ENCODE assay signal across 12 cellular contexts in genomic region chr9:34995288-34996060, GRCh38. TPM values are rescaled to one million over a fixed set of nuclear protein-coding genes. Genes with fewer than 3 reads are reported as not detected.
DNase-seq lines count a peak whose midpoint lies in the region; ATAC-seq and TF ChIP-seq lines count a peak whose summit lies in the region.
"Had no signal": no experiment of that assay in that cellular context is flagged by ENCODE, and none has a peak within 500 bp of the region (broad histone marks: within the 10 kb centered on the region; RNA-seq: fewer than 3 reads in every experiment).

No MANE protein-coding gene starts in this region.

- H3K4me3 ChIP-seq in dorsolateral prefrontal cortex (no peak overlapping the region), right lobe of liver (no peak overlapping the region), thyroid gland (replicated peaks in 1 of 3) (no peak overlapping the region)

- H3K36me3 ChIP-seq in right lobe of liver: no peaks in the 10 kb centered on the region
- peaks cover 0 to 12% of the 10 kb centered on the region in 2 donors for H3K36me3 ChIP-seq in thyroid gland

- 50% methylated on average over 6 of the region's 7 CpGs for WGBS in right lobe of liver (ENCODE audit: insufficient coverage, low coverage, low lambda C conversion rate, missing lambda C conversion rate)
- WGBS in thyroid gland, 2 donors: 66 to 71% methylated on average over 7 of the region's 7 CpGs

- TF ChIP-seq CTCF in dorsolateral prefrontal cortex (IDR thresholded peaks at IDR 0.05 in 54 of 56, conservative IDR thresholded peaks at IDR 0.05 in 2 of 56; ENCODE audit: low read depth in 1 of 56, partially characterized antibody in 56 of 56) (no peak), right lobe of liver (IDR thresholded peaks at IDR 0.05) (no peak), thyroid gland (IDR thresholded peaks at IDR 0.05) (no peak)

- intact Hi-C loops in dorsolateral prefrontal cortex (cut with DNase I) (loop anchor here (2.0 to 10.0 kb wide), 2 partner anchors 79 to 235 kb away; partner anchors contain the start of genes FANCG (in 1 of the 2) and VCP (in 1 of the 2)), right lobe of liver (cut with DNase I) (no loop called here), thyroid gland (cut with DNase I) (no loop called here)

- H3K4me1 ChIP-seq in right lobe of liver: peaks cover 0 to 21% (median 9%) of the 10 kb centered on the region in 4 donors
- H3K4me1 ChIP-seq in thyroid gland: peaks cover 15 to 54% of the 10 kb centered on the region in 2 donors

- TF ChIP-seq POLR2A in right lobe of liver (IDR thresholded peaks at IDR 0.05) (no peak), thyroid gland (IDR thresholded peaks at IDR 0.05) (no peak)

- ATAC-seq in right lobe of liver: peak; percentile 4 to 9 (median 6)
- ATAC-seq: activated T-cell treated with anti-CD3 and anti-CD28 coated beads, Interleukin-2, amount 50 U/mL, for 72 hours had no signal

- H3K27me3 ChIP-seq in dorsolateral prefrontal cortex: no peaks in the 10 kb centered on the region
- no peaks in the 10 kb centered on the region for H3K27me3 ChIP-seq in right lobe of liver
- no peaks in the 10 kb centered on the region for H3K27me3 ChIP-seq in thyroid gland

- DNase-seq in NCI-H82 (lab: John Stamatoyannopoulos, UW) (peak; percentile 58), NCI-H82 treated with DMSO at 0.1 percent for 48 hours (lab: John Stamatoyannopoulos, UW; ENCODE audit: unreplicated experiment) (no peak), dorsolateral prefrontal cortex (no peak), right lobe of liver (no peak), thyroid gland (no peak), DMS153 treated with DMSO at 0.1 percent for 48 hours (lab: John Stamatoyannopoulos, UW; ENCODE audit: unreplicated experiment) (no peak), NCI-H446 treated with DMSO at 0.1 percent for 48 hours (lab: John Stamatoyannopoulos, UW) (no peak)
- DNase-seq in NK-92 treated with Interleukin-12 subunit alpha and Interleukin-12 subunit beta, amount 100 ng/mL, for 24 hours (lab: John Stamatoyannopoulos, UW): no peak
- DNase-seq: activated T-cell treated with anti-CD3 and anti-CD28 coated beads, Interleukin-2, amount 50 U/mL, for 72 hours; effector CD8-positive, alpha-beta T cell; NCI-H2029 treated with DMSO at 0.1 percent for 48 hours had no signal

- H3K9me3 ChIP-seq in right lobe of liver (no peaks in the 10 kb centered on the region), thyroid gland (no peaks in the 10 kb centered on the region)
- H3K9me3 ChIP-seq: SK-N-SH had no signal

- H3K27ac ChIP-seq in dorsolateral prefrontal cortex: peak overlapping the region in 35 of 59 donors; percentile 1 to 96 (median 81)
- H3K27ac ChIP-seq in right lobe of liver: no peak overlapping the region
- peak overlapping the region in 2 of 3 donors; percentile 21 to 76 for H3K27ac ChIP-seq in thyroid gland

RNA-seq across cellular contexts. Expression of gene DNAJB5, which starts 5.9 kb away (rescaled TPM):
- total RNA-seq in dorsolateral prefrontal cortex (10 to 100 TPM in 107 of 120 experiments, 1 to 10 TPM in 13; 7.7 to 33.7 (median 13.4) TPM), right lobe of liver (1 to 10 TPM; 1.1 to 3.5 (median 1.7) TPM), thyroid gland (10 to 100 TPM; 11.8 to 18.7 (median 16.5) TPM)

RNA-seq across cellular contexts. Expression of gene PHF24, which starts 37.4 kb away (rescaled TPM):
- total RNA-seq in dorsolateral prefrontal cortex (100 to 1,000 TPM in 103 of 120 experiments, 10 to 100 TPM in 17; 40.2 to 234 (median 146) TPM), right lobe of liver (under 1 TPM in 2 of 6 experiments, not detected in 4; 0.04 to 0.06 TPM), thyroid gland (1 to 10 TPM in 3 of 4 donors, under 1 TPM in 1; 0.67 to 2.1 (median 1.4) TPM)

Comparison
In these comparisons a context has a peak if more than half of its experiments do, and no peak if none do; other contexts are left out.
1. H3K27ac ChIP-seq: peak in dorsolateral prefrontal cortex (35 of 59) and thyroid gland (2 of 3); none in right lobe of liver (0 of 3).
2. RNA of gene PHF24, which starts 37.4 kb away (total RNA-seq): 40.2 to 234 TPM in dorsolateral prefrontal cortex; 0.67 to 2.1 TPM in thyroid gland and 0.04 to 0.06 TPM in right lobe of liver; every median in the first group is over 10 times any median in the second.
3. intact Hi-C loops: an anchor here in dorsolateral prefrontal cortex (2.0 to 10.0 kb wide); none called in right lobe of liver and thyroid gland.